6 cellular contexts compared by ENCODE assay signal in genomic region chr12:55818140-55818728, GRCh38. TPM values are rescaled to one million over a fixed set of nuclear protein-coding genes. Genes with fewer than 3 reads are reported as not detected.
DNase-seq lines count a peak whose midpoint lies in the region; ATAC-seq and TF ChIP-seq lines count a peak whose summit lies in the region.

No MANE protein-coding gene starts in this region.

- intact Hi-C loops in body of pancreas (cut with DNase I) = no loop called here

- peak; percentile 27 for ATAC-seq in GM18868 (IDR thresholded peaks at IDR 0.05; ENCODE audit: unreplicated experiment)
- ATAC-seq in HG03135 (IDR thresholded peaks at IDR 0.05; ENCODE audit: unreplicated experiment) = peak; percentile 32
- ATAC-seq in body of pancreas = peak; percentile 34

- peaks cover 0 to 13% of the 10 kb centered on the region in 2 donors for H3K36me3 ChIP-seq in body of pancreas (replicated peaks in 1 of 2; ENCODE audit: insufficient read depth in 1 of 2, low read depth in 2 of 2)
- peaks cover 58% of the 10 kb centered on the region for H3K36me3 ChIP-seq in neuron (ENCODE audit: insufficient read depth, low read length)

- H3K4me3 ChIP-seq in body of pancreas (peak overlapping the region; percentile 1 to 49), neuron (ENCODE audit: low read length) (peak overlapping the region; percentile 74)

- H3K4me1 ChIP-seq in body of pancreas (peaks cover 54% of the 10 kb centered on the region), neuron (ENCODE audit: insufficient read depth, low read length) (peaks cover 21% of the 10 kb centered on the region)

- DNase-seq in body of pancreas (no peak), GOT3 (lab: John Stamatoyannopoulos, UW) (no peak), superior temporal gyrus (ENCODE audit: extremely low spot score) (no peak)

- H3K27ac ChIP-seq in body of pancreas = peak overlapping the region; percentile 40 to 79 (median 70)

- H3K9me3 ChIP-seq in body of pancreas = no peaks in the 10 kb centered on the region
- H3K9me3 ChIP-seq in neuron (ENCODE audit: low read length) = no peaks in the 10 kb centered on the region

- H3K27me3 ChIP-seq in body of pancreas (no peaks in the 10 kb centered on the region), neuron (ENCODE audit: insufficient read depth, low read length) (no peaks in the 10 kb centered on the region)

- peak overlapping the region; percentile 17 for H2AFZ ChIP-seq in neuron (ENCODE audit: low read depth, low read length)

- 1% methylated on average over 17 of the region's 17 CpGs for WGBS in body of pancreas, 2 donors

- TF ChIP-seq POLR2A in body of pancreas (IDR thresholded peaks at IDR 0.05) = no peak

- TF ChIP-seq CTCF in body of pancreas (IDR thresholded peaks at IDR 0.05) = no peak

RNA-seq across cellular contexts. Expression of gene ORMDL2, which starts 0.4 kb away (rescaled TPM):
- 10 to 100 TPM in 1 of 2 donors, 1 to 10 TPM in 1; 6.0 to 12.5 TPM for total RNA-seq in body of pancreas

RNA-seq across cellular contexts. Expression of gene SARNP, which starts 0.7 kb away (rescaled TPM):
- total RNA-seq in body of pancreas = 10 to 100 TPM; 23.1 to 51.7 TPM

RNA-seq across cellular contexts. Expression of gene DNAJC14, which starts 11.2 kb away (rescaled TPM):
- 10 to 100 TPM; 20.2 to 34.3 TPM for total RNA-seq in body of pancreas

RNA-seq across cellular contexts. Expression of gene MMP19, which starts 24.5 kb away (rescaled TPM):
- total RNA-seq in body of pancreas = 10 to 100 TPM in 1 of 2 donors, 1 to 10 TPM in 1; 3.4 to 23.4 TPM
